ENCODE assay signal across 16 cellular contexts in genomic region chr17:42040818-42041217, GRCh38. TPM values are rescaled to one million over a fixed set of nuclear protein-coding genes. Genes with fewer than 3 reads are reported as not detected.
DNase-seq lines count a peak whose midpoint lies in the region; ATAC-seq, FAIRE-seq and TF ChIP-seq lines count a peak whose summit lies in the region.
"Had no signal": no experiment of that assay in that cellular context is flagged by ENCODE, and none has a peak within 500 bp of the region (broad histone marks: within the 10 kb centered on the region; RNA-seq: fewer than 3 reads in every experiment).

No MANE protein-coding gene starts in this region.

- H3K36me3 ChIP-seq in HepG2 (replicated peaks in 1 of 2; ENCODE audit: control insufficient read depth in 1 of 2, insufficient read depth in 2 of 2, low read length in 2 of 2) = no peaks in the 10 kb centered on the region
- H3K36me3 ChIP-seq: BE2C, HAP-1 had no signal

- H3K9me3 ChIP-seq in right cardiac atrium (ENCODE audit: control insufficient read depth, low read length) = no peaks in the 10 kb centered on the region
- no peaks in the 10 kb centered on the region for H3K9me3 ChIP-seq in HepG2 (ENCODE audit: low read length)
- H3K9me3 ChIP-seq: BE2C, Caco-2, HAP-1 had no signal

- H3K27ac ChIP-seq in right cardiac atrium (ENCODE audit: low read length) = no peak overlapping the region
- no peak overlapping the region for H3K27ac ChIP-seq in HepG2 (ENCODE audit: extremely low read length, insufficient read depth, low read length)
- H3K27ac ChIP-seq: GM23248 had no signal

- H3K27me3 ChIP-seq in right cardiac atrium (ENCODE audit: control insufficient read depth, insufficient read depth) (no peaks in the 10 kb centered on the region), HepG2 (ENCODE audit: control insufficient read depth in 1 of 2, insufficient read depth in 2 of 2, low read length in 2 of 2) (0 out of 5 replicates have a peak, but pooled peaks cover 0 to 4% of the 10 kb centered on the region in 2 experiments)
- H3K27me3 ChIP-seq: BE2C had no signal

- no peak for TF ChIP-seq POLR2A in HepG2 (IDR thresholded peaks at IDR 0.05; ENCODE audit: insufficient read depth in 1 of 2, low read depth in 2 of 2, low read length in 2 of 2)

- no peak overlapping the region for H3K9ac ChIP-seq in HepG2 (ENCODE audit: insufficient read depth, low read depth, low read length)
- H3K9ac ChIP-seq: GM23248 had no signal

- CTCF ChIA-PET in HepG2 (lab: Yijun Ruan, JAX; ENCODE audit: low intra/inter-chr PET ratio, low total read pairs) = no interaction called here

- in situ Hi-C loops in HepG2 (cut with HindIII; ENCODE audit: extremely low pct_ligation_motif_present, low pct_unique_long_range_greater_than_20kb) = no loop called here

- POLR2A ChIA-PET in HepG2 (lab: Yijun Ruan, JAX) = interaction anchor here (0.8 to 1.4 kb wide), 2 partner anchors 12 to 17 kb away, joined by 3 to 4 read pairs; no protein-coding TSS in a partner anchor

- no peaks in the 10 kb centered on the region for H3K79me2 ChIP-seq in HepG2 (ENCODE audit: insufficient read depth, low read length)

- 98% methylated on average over 10 of the region's 10 CpGs for WGBS in right cardiac atrium
- 75% methylated on average over 6 of the region's 10 CpGs for WGBS in HepG2 (ENCODE audit: low lambda C conversion rate)

- no peaks in the 10 kb centered on the region for H4K20me1 ChIP-seq in HepG2 (ENCODE audit: insufficient read depth, low read length)

- no peak overlapping the region for H3K4me2 ChIP-seq in HepG2 (ENCODE audit: low read depth, low read length)

- no TSS peak for BruUV-seq in HepG2 (replicated peaks; lab: Mats Ljungman, UMichigan)

- H3K4me1 ChIP-seq in right cardiac atrium (ENCODE audit: control insufficient read depth, insufficient read depth, low read length) (no peaks in the 10 kb centered on the region), HepG2 (ENCODE audit: insufficient read depth, low read length) (peaks cover 11% of the 10 kb centered on the region; the same call in 1 of the 2 replicates)
- H3K4me1 ChIP-seq: BE2C, Caco-2, HAP-1 had no signal

- DNase-seq in right cardiac atrium (peak in 1 of 3 donors; percentile 44), Right ventricle myocardium superior (no peak), HepG2 (ENCODE audit: low spot score) (no peak), cerebellar nuclear complex (lab: John Stamatoyannopoulos, UW) (no peak)
- DNase-seq: 8988T; BE2C; Caco-2; CD4-positive, CD25-positive, alpha-beta regulatory T cell; GM23248; KG1 had no signal

- no peak for TF ChIP-seq RAD21 in HepG2 (CRISPR knock-in tag; IDR thresholded peaks at IDR 0.05)

- no peak overlapping the region for H2AFZ ChIP-seq in HepG2 (ENCODE audit: low read length)
- H2AFZ ChIP-seq: GM23248 had no signal

- ATAC-seq in right cardiac atrium = peak; percentile 7 to 10
- ATAC-seq in Right ventricle myocardium superior (ENCODE audit: poor library complexity) = no peak
- ATAC-seq in HepG2 = peak; percentile 62
- ATAC-seq in HG03457 (IDR thresholded peaks at IDR 0.05; ENCODE audit: unreplicated experiment) = no peak

- H3K4me3 ChIP-seq in right cardiac atrium (ENCODE audit: low read length) (no peak overlapping the region), HepG2 (replicated peaks in 1 of 3; ENCODE audit: insufficient read depth in 1 of 3, low read depth in 2 of 3, low read length in 3 of 3) (no peak overlapping the region)
- H3K4me3 ChIP-seq: GM23248, HAP-1 had no signal

- TF ChIP-seq CTCF in HepG2 (CRISPR knock-in tag; IDR thresholded peaks at IDR 0.05) = no peak

- TF ChIP-seq EP300 in HepG2 (IDR thresholded peaks at IDR 0.05; ENCODE audit: low read depth in 2 of 2, low read length in 2 of 2) = no peak
- TF ChIP-seq EP300 in HepG2 (CRISPR knock-in tag; IDR thresholded peaks at IDR 0.05; ENCODE audit: borderline replicate concordance) = no peak

- intact Hi-C loops in right cardiac atrium (cut with DNase I) (no loop called here), Right ventricle myocardium superior (cut with DNase I) (no loop called here), HepG2 (cut with micrococcal nuclease; ENCODE audit: unreplicated experiment) (no loop called here)

- no peak for FAIRE-seq in HepG2 (lab: Jason Lieb, UNC)
- FAIRE-seq: D721Med, G401.6, GM12891 had no signal

RNA-seq across cellular contexts. Expression of gene C17orf113, which starts 9.6 kb away (rescaled TPM):
- total RNA-seq in right cardiac atrium = 1 to 10 TPM in 1 of 4 donors, under 1 TPM in 3; 0.60 to 1.2 (median 0.66) TPM
- polyA plus RNA-seq in right cardiac atrium = 0.91 TPM
- 0.59 TPM for total RNA-seq in Right ventricle myocardium superior
- total RNA-seq in HepG2 (2016; rRNA removed; fragmentation: Illumina TruSeq; extraction: Trizol) = 0.83 and 1.1 TPM in 2 replicates
- 0.09 and 0.10 TPM in 2 replicates for total RNA-seq in HepG2 (2016; cell fraction: cytosol; rRNA removed; fragmentation: Illumina TruSeq; extraction: Trizol; ENCODE audit: low read depth)
- 0.67 and 0.91 TPM in 2 replicates for total RNA-seq in HepG2 (2016; cell fraction: insoluble cytoplasmic fraction; rRNA removed; fragmentation: Illumina TruSeq; extraction: Trizol)
- total RNA-seq in HepG2 (2016; cell fraction: membrane; rRNA removed; fragmentation: Illumina TruSeq; extraction: Trizol) = 0.28 and 0.34 TPM in 2 replicates
- 0.81 TPM in 2 replicates for total RNA-seq in HepG2 (2016; cell fraction: nucleus; rRNA removed; fragmentation: Illumina TruSeq; extraction: Trizol)
- polyA plus RNA-seq in HepG2 (2011; rRNA removed) = 0.87 and 1.4 TPM in 2 replicates
- polyA plus RNA-seq in HepG2 (2011; cell fraction: cytosol; rRNA removed) = 0.77 and 0.94 TPM in 2 replicates
- polyA plus RNA-seq in HepG2 (2011; cell fraction: nucleus; rRNA removed) = 1.7 and 2.6 TPM in 2 replicates
- polyA plus RNA-seq in HepG2 (2012) = 0.81 and 0.91 TPM in 2 replicates
- polyA plus RNA-seq in HepG2 (2016; cell fraction: cytosol; fragmentation: Illumina TruSeq; extraction: Trizol; ENCODE audit: low read depth) = 0.05 TPM in 1 of 2 replicates, not detected in the other
- polyA plus RNA-seq in HepG2 (2016; cell fraction: insoluble cytoplasmic fraction; fragmentation: Illumina TruSeq; extraction: Trizol; ENCODE audit: low read depth) = 0.34 and 0.68 TPM in 2 replicates
- polyA plus RNA-seq in HepG2 (2016; cell fraction: membrane; fragmentation: Illumina TruSeq; extraction: Trizol; ENCODE audit: low read depth) = 0.08 and 0.13 TPM in 2 replicates
- 1.6 and 1.7 TPM in 2 replicates for polyA plus RNA-seq in HepG2 (2016; cell fraction: nucleus; fragmentation: Illumina TruSeq; extraction: Trizol; ENCODE audit: insufficient read depth, low read depth)
- 0.56 and 2.3 TPM in 2 replicates for polyA minus RNA-seq in HepG2 (2011; rRNA and poly(A)+ RNA removed; ENCODE audit: low replicate concordance)
- polyA minus RNA-seq in HepG2 (2011; cell fraction: cytosol; rRNA and poly(A)+ RNA removed) = 0.79 and 0.89 TPM in 2 replicates
- 0.77 and 1.1 TPM in 2 replicates for polyA minus RNA-seq in HepG2 (2011; cell fraction: nucleus; rRNA and poly(A)+ RNA removed)
- total RNA-seq: GM23248 had no signal
- polyA plus RNA-seq: GM23248 had no signal

RNA-seq across cellular contexts. Expression of gene NKIRAS2, which starts 20.9 kb away (rescaled TPM):
- total RNA-seq in right cardiac atrium = 10 to 100 TPM; 39.1 to 47.9 (median 40.4) TPM
- 53.9 TPM for polyA plus RNA-seq in right cardiac atrium
- 43.8 TPM for total RNA-seq in Right ventricle myocardium superior
- 26.8 and 27.9 TPM in 2 replicates for total RNA-seq in HepG2 (2016; rRNA removed; fragmentation: Illumina TruSeq; extraction: Trizol)
- 17.3 and 18.4 TPM in 2 replicates for total RNA-seq in HepG2 (2016; cell fraction: cytosol; rRNA removed; fragmentation: Illumina TruSeq; extraction: Trizol; ENCODE audit: low read depth)
- 21.1 and 25.4 TPM in 2 replicates for total RNA-seq in HepG2 (2016; cell fraction: insoluble cytoplasmic fraction; rRNA removed; fragmentation: Illumina TruSeq; extraction: Trizol)
- 36.4 and 39.9 TPM in 2 replicates for total RNA-seq in HepG2 (2016; cell fraction: membrane; rRNA removed; fragmentation: Illumina TruSeq; extraction: Trizol)
- 13.2 and 14.4 TPM in 2 replicates for total RNA-seq in HepG2 (2016; cell fraction: nucleus; rRNA removed; fragmentation: Illumina TruSeq; extraction: Trizol)
- polyA plus RNA-seq in HepG2 (2011; rRNA removed) = 42.0 and 48.5 TPM in 2 replicates
- 38.1 and 38.8 TPM in 2 replicates for polyA plus RNA-seq in HepG2 (2011; cell fraction: cytosol; rRNA removed)
- 36.5 and 41.2 TPM in 2 replicates for polyA plus RNA-seq in HepG2 (2011; cell fraction: nucleus; rRNA removed)
- 23.6 and 24.0 TPM in 2 replicates for polyA plus RNA-seq in HepG2 (2012)
- 15.6 and 18.2 TPM in 2 replicates for polyA plus RNA-seq in HepG2 (2016; cell fraction: cytosol; fragmentation: Illumina TruSeq; extraction: Trizol; ENCODE audit: low read depth)
- 26.9 and 33.5 TPM in 2 replicates for polyA plus RNA-seq in HepG2 (2016; cell fraction: insoluble cytoplasmic fraction; fragmentation: Illumina TruSeq; extraction: Trizol; ENCODE audit: low read depth)
- 35.0 and 37.3 TPM in 2 replicates for polyA plus RNA-seq in HepG2 (2016; cell fraction: membrane; fragmentation: Illumina TruSeq; extraction: Trizol; ENCODE audit: low read depth)
- polyA plus RNA-seq in HepG2 (2016; cell fraction: nucleus; fragmentation: Illumina TruSeq; extraction: Trizol; ENCODE audit: insufficient read depth, low read depth) = 29.9 and 31.9 TPM in 2 replicates
- 47.3 TPM in 2 replicates for polyA minus RNA-seq in HepG2 (2011; rRNA and poly(A)+ RNA removed; ENCODE audit: low replicate concordance)
- polyA minus RNA-seq in HepG2 (2011; cell fraction: cytosol; rRNA and poly(A)+ RNA removed) = 15.6 and 18.5 TPM in 2 replicates
- polyA minus RNA-seq in HepG2 (2011; cell fraction: nucleus; rRNA and poly(A)+ RNA removed) = 15.3 and 17.8 TPM in 2 replicates

RNA-seq across cellular contexts. Expression of gene DNAJC7, which starts 23.6 kb away (rescaled TPM):
- total RNA-seq in right cardiac atrium = 10 to 100 TPM; 56.2 to 81.5 (median 65.3) TPM
- polyA plus RNA-seq in right cardiac atrium = 60.7 TPM
- 81.2 TPM for total RNA-seq in Right ventricle myocardium superior
- total RNA-seq in HepG2 (2016; rRNA removed; fragmentation: Illumina TruSeq; extraction: Trizol) = 132 and 179 TPM in 2 replicates
- 46.7 and 51.0 TPM in 2 replicates for total RNA-seq in HepG2 (2016; cell fraction: cytosol; rRNA removed; fragmentation: Illumina TruSeq; extraction: Trizol; ENCODE audit: low read depth)
- total RNA-seq in HepG2 (2016; cell fraction: insoluble cytoplasmic fraction; rRNA removed; fragmentation: Illumina TruSeq; extraction: Trizol) = 140 and 190 TPM in 2 replicates
- total RNA-seq in HepG2 (2016; cell fraction: membrane; rRNA removed; fragmentation: Illumina TruSeq; extraction: Trizol) = 65.8 and 75.9 TPM in 2 replicates
- 79.3 and 85.4 TPM in 2 replicates for total RNA-seq in HepG2 (2016; cell fraction: nucleus; rRNA removed; fragmentation: Illumina TruSeq; extraction: Trizol)
- 47.7 and 54.7 TPM in 2 replicates for polyA plus RNA-seq in HepG2 (2011; rRNA removed)
- 23.0 and 30.1 TPM in 2 replicates for polyA plus RNA-seq in HepG2 (2011; cell fraction: cytosol; rRNA removed)
- polyA plus RNA-seq in HepG2 (2011; cell fraction: nucleus; rRNA removed) = 24.7 and 29.9 TPM in 2 replicates
- polyA plus RNA-seq in HepG2 (2012) = 75.2 and 76.1 TPM in 2 replicates
- polyA plus RNA-seq in HepG2 (2016; cell fraction: cytosol; fragmentation: Illumina TruSeq; extraction: Trizol; ENCODE audit: low read depth) = 45.0 and 48.2 TPM in 2 replicates
- polyA plus RNA-seq in HepG2 (2016; cell fraction: insoluble cytoplasmic fraction; fragmentation: Illumina TruSeq; extraction: Trizol; ENCODE audit: low read depth) = 221 and 228 TPM in 2 replicates
- polyA plus RNA-seq in HepG2 (2016; cell fraction: membrane; fragmentation: Illumina TruSeq; extraction: Trizol; ENCODE audit: low read depth) = 64.6 and 70.7 TPM in 2 replicates
- 97.9 and 98.9 TPM in 2 replicates for polyA plus RNA-seq in HepG2 (2016; cell fraction: nucleus; fragmentation: Illumina TruSeq; extraction: Trizol; ENCODE audit: insufficient read depth, low read depth)
- 61.1 and 62.3 TPM in 2 replicates for polyA minus RNA-seq in HepG2 (2011; rRNA and poly(A)+ RNA removed; ENCODE audit: low replicate concordance)
- polyA minus RNA-seq in HepG2 (2011; cell fraction: cytosol; rRNA and poly(A)+ RNA removed) = 44.7 and 52.7 TPM in 2 replicates
- 116 and 129 TPM in 2 replicates for polyA minus RNA-seq in HepG2 (2011; cell fraction: nucleus; rRNA and poly(A)+ RNA removed)

RNA-seq across cellular contexts. Expression of gene ZNF385C, which starts 57.5 kb away (rescaled TPM):
- under 1 TPM in 3 of 4 donors, not detected in 1; 0.29 to 0.42 (median 0.31) TPM for total RNA-seq in right cardiac atrium
- 0.32 TPM for polyA plus RNA-seq in right cardiac atrium
- total RNA-seq in Right ventricle myocardium superior = 0.16 TPM
- total RNA-seq in HepG2 (2016; rRNA removed; fragmentation: Illumina TruSeq; extraction: Trizol) = 2.3 TPM in 2 replicates
- total RNA-seq in HepG2 (2016; cell fraction: cytosol; rRNA removed; fragmentation: Illumina TruSeq; extraction: Trizol; ENCODE audit: low read depth) = 0.40 and 0.71 TPM in 2 replicates
- 1.8 and 2.2 TPM in 2 replicates for total RNA-seq in HepG2 (2016; cell fraction: insoluble cytoplasmic fraction; rRNA removed; fragmentation: Illumina TruSeq; extraction: Trizol)
- total RNA-seq in HepG2 (2016; cell fraction: membrane; rRNA removed; fragmentation: Illumina TruSeq; extraction: Trizol) = 1.9 and 2.0 TPM in 2 replicates
- total RNA-seq in HepG2 (2016; cell fraction: nucleus; rRNA removed; fragmentation: Illumina TruSeq; extraction: Trizol) = 0.97 and 1.3 TPM in 2 replicates
- polyA plus RNA-seq in HepG2 (2011; rRNA removed) = 5.8 and 6.1 TPM in 2 replicates
- 5.6 and 6.2 TPM in 2 replicates for polyA plus RNA-seq in HepG2 (2011; cell fraction: cytosol; rRNA removed)
- polyA plus RNA-seq in HepG2 (2011; cell fraction: nucleus; rRNA removed) = 5.3 and 5.6 TPM in 2 replicates
- polyA plus RNA-seq in HepG2 (2012) = 1.7 and 2.5 TPM in 2 replicates
- polyA plus RNA-seq in HepG2 (2016; cell fraction: cytosol; fragmentation: Illumina TruSeq; extraction: Trizol; ENCODE audit: low read depth) = 1.2 and 1.3 TPM in 2 replicates
- 5.4 TPM in 2 replicates for polyA plus RNA-seq in HepG2 (2016; cell fraction: insoluble cytoplasmic fraction; fragmentation: Illumina TruSeq; extraction: Trizol; ENCODE audit: low read depth)
- polyA plus RNA-seq in HepG2 (2016; cell fraction: membrane; fragmentation: Illumina TruSeq; extraction: Trizol; ENCODE audit: low read depth) = 3.7 and 3.8 TPM in 2 replicates
- 4.1 and 4.5 TPM in 2 replicates for polyA plus RNA-seq in HepG2 (2016; cell fraction: nucleus; fragmentation: Illumina TruSeq; extraction: Trizol; ENCODE audit: insufficient read depth, low read depth)
- 0.35 and 3.6 TPM in 2 replicates for polyA minus RNA-seq in HepG2 (2011; rRNA and poly(A)+ RNA removed; ENCODE audit: low replicate concordance)
- 1.4 and 2.5 TPM in 2 replicates for polyA minus RNA-seq in HepG2 (2011; cell fraction: cytosol; rRNA and poly(A)+ RNA removed)
- polyA minus RNA-seq in HepG2 (2011; cell fraction: nucleus; rRNA and poly(A)+ RNA removed) = 0.52 and 0.99 TPM in 2 replicates
- total RNA-seq: CD4-positive, CD25-positive, alpha-beta regulatory T cell; GM23248; HT1080 had no signal
- polyA plus RNA-seq: GM23248 had no signal

Comparison
In these comparisons a context has a peak if more than half of its experiments do, and no peak if none do; other contexts are left out.
1. ATAC-seq: peak in right cardiac atrium (2 of 2) and HepG2 (single experiment); none in Right ventricle myocardium superior (single experiment) and HG03457 (single experiment).